1 cellular context compared by ENCODE assay signal in genomic region chr11:115653926-115654325, GRCh38.
TF ChIP-seq lines count a peak whose summit lies in the region.

No MANE protein-coding gene starts in this region.

TF ChIP-seq in GM23338, 12 proteins besides CTCF, POLR2A, EP300 and RAD21 (continued from another document):
- TF ChIP-seq ZNF462 (CRISPR knock-in tag; IDR thresholded peaks at IDR 0.05) (no peak), POLR2AphosphoS5 (IDR thresholded peaks at IDR 0.05; ENCODE audit: low read depth) (no peak)
